1 cellular context compared by ENCODE assay signal in the genomic region with DNA sequence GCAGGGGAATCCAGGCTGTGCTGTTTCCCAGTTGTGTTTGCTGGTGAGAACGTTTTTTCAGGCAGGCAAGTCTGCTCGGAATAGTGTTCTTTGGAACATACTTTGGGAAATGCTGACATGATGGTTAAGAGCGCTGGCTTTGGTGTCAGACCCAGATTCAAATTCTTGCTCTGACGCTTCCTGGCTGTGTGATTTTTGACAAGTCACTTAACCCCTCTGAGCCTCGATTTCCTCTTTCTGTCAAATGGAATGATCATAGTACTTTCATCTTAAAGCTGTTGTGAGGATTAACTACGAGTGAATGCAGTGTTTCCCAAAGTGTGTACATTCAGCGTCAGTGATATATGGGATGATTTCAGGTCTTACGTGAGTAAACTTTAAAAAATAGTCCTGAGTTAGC.
TF ChIP-seq lines count a peak whose summit lies in the region.

No MANE protein-coding gene starts in this region.

TF ChIP-seq in A549, 52 proteins besides CTCF, POLR2A, EP300 and RAD21 (continued from another document):
- TF ChIP-seq, protein P1, sequence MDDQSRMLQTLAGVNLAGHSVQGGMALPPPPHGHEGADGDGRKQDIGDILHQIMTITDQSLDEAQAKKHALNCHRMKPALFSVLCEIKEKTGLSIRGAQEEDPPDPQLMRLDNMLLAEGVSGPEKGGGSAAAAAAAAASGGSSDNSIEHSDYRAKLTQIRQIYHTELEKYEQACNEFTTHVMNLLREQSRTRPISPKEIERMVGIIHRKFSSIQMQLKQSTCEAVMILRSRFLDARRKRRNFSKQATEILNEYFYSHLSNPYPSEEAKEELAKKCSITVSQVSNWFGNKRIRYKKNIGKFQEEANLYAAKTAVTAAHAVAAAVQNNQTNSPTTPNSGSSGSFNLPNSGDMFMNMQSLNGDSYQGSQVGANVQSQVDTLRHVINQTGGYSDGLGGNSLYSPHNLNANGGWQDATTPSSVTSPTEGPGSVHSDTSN (IDR thresholded peaks at IDR 0.05) = no peak
- TF ChIP-seq FOSL2 (IDR thresholded peaks at IDR 0.05) (no peak), FOSL2 (CRISPR knock-in tag; IDR thresholded peaks at IDR 0.05) (no peak), KDM1A (IDR thresholded peaks at IDR 0.05; ENCODE audit: low read depth) (no peak), RFX5 (IDR thresholded peaks at IDR 0.05) (no peak), ESRRA (IDR thresholded peaks at IDR 0.05; ENCODE audit: borderline replicate concordance, low read length) (no peak)
- TF ChIP-seq, protein P2, sequence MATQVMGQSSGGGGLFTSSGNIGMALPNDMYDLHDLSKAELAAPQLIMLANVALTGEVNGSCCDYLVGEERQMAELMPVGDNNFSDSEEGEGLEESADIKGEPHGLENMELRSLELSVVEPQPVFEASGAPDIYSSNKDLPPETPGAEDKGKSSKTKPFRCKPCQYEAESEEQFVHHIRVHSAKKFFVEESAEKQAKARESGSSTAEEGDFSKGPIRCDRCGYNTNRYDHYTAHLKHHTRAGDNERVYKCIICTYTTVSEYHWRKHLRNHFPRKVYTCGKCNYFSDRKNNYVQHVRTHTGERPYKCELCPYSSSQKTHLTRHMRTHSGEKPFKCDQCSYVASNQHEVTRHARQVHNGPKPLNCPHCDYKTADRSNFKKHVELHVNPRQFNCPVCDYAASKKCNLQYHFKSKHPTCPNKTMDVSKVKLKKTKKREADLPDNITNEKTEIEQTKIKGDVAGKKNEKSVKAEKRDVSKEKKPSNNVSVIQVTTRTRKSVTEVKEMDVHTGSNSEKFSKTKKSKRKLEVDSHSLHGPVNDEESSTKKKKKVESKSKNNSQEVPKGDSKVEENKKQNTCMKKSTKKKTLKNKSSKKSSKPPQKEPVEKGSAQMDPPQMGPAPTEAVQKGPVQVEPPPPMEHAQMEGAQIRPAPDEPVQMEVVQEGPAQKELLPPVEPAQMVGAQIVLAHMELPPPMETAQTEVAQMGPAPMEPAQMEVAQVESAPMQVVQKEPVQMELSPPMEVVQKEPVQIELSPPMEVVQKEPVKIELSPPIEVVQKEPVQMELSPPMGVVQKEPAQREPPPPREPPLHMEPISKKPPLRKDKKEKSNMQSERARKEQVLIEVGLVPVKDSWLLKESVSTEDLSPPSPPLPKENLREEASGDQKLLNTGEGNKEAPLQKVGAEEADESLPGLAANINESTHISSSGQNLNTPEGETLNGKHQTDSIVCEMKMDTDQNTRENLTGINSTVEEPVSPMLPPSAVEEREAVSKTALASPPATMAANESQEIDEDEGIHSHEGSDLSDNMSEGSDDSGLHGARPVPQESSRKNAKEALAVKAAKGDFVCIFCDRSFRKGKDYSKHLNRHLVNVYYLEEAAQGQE (IDR thresholded peaks at IDR 0.05) = no peak
